In genomic region chr1:150572918-150573647, GRCh38 we compare ENCODE assay signal across 9 cellular contexts. TPM values are rescaled to one million over a fixed set of nuclear protein-coding genes. Genes with fewer than 3 reads are reported as not detected.
DNase-seq lines count a peak whose midpoint lies in the region; ATAC-seq and TF ChIP-seq lines count a peak whose summit lies in the region.
"Had no signal": no experiment of that assay in that cellular context is flagged by ENCODE, and none has a peak within 500 bp of the region (broad histone marks: within the 10 kb centered on the region; RNA-seq: fewer than 3 reads in every experiment).

No MANE protein-coding gene starts in this region.

- H3K27me3 Mint-ChIP-seq in activated naive CD4-positive, alpha-beta T cell treated with anti-CD3 and anti-CD28 coated beads, Interleukin-2, amount 50 U/mL, for 24 hours = no peaks in the 10 kb centered on the region
- no peaks in the 10 kb centered on the region for H3K27me3 Mint-ChIP-seq in activated naive CD8-positive, alpha-beta T cell

- H3K4me3 Mint-ChIP-seq in activated naive CD4-positive, alpha-beta T cell treated with anti-CD3 and anti-CD28 coated beads, Interleukin-2, amount 50 U/mL, for 24 hours = peak overlapping the region; percentile 86
- H3K4me3 Mint-ChIP-seq in activated naive CD8-positive, alpha-beta T cell = peak overlapping the region; percentile 97

- H3K4me3 ChIP-seq in right lobe of liver (no peak overlapping the region), upper lobe of right lung (peak overlapping the region; percentile 88)

- ATAC-seq in right lobe of liver = no peak
- ATAC-seq in upper lobe of right lung = no peak
- ATAC-seq in HG02852 (IDR thresholded peaks at IDR 0.05; ENCODE audit: unreplicated experiment) = no peak
- ATAC-seq in GM18868 (IDR thresholded peaks at IDR 0.05; ENCODE audit: unreplicated experiment) = no peak

- H3K4me1 Mint-ChIP-seq in activated naive CD4-positive, alpha-beta T cell treated with anti-CD3 and anti-CD28 coated beads, Interleukin-2, amount 50 U/mL, for 24 hours = peaks cover 64% of the 10 kb centered on the region
- peaks cover 68% of the 10 kb centered on the region for H3K4me1 Mint-ChIP-seq in activated naive CD8-positive, alpha-beta T cell (ENCODE audit: low read depth)

- peaks cover 22 to 55% (median 39%) of the 10 kb centered on the region in 4 donors for H3K36me3 ChIP-seq in right lobe of liver
- H3K36me3 ChIP-seq in upper lobe of right lung = peaks cover 84% of the 10 kb centered on the region

- H3K27ac ChIP-seq in right lobe of liver = peak overlapping the region; percentile 96 to 99 (median 99)
- H3K27ac ChIP-seq in upper lobe of right lung = peak overlapping the region; percentile 100

- H3K9me3 Mint-ChIP-seq in activated naive CD4-positive, alpha-beta T cell treated with anti-CD3 and anti-CD28 coated beads, Interleukin-2, amount 50 U/mL, for 24 hours = no peaks in the 10 kb centered on the region
- no peaks in the 10 kb centered on the region for H3K9me3 Mint-ChIP-seq in activated naive CD8-positive, alpha-beta T cell (ENCODE audit: low read depth)

- H3K36me3 Mint-ChIP-seq in activated naive CD4-positive, alpha-beta T cell treated with anti-CD3 and anti-CD28 coated beads, Interleukin-2, amount 50 U/mL, for 24 hours = peaks cover 62% of the 10 kb centered on the region
- peaks cover 47% of the 10 kb centered on the region for H3K36me3 Mint-ChIP-seq in activated naive CD8-positive, alpha-beta T cell

- H3K27me3 ChIP-seq in right lobe of liver (no peaks in the 10 kb centered on the region), upper lobe of right lung (no peaks in the 10 kb centered on the region)

- TF ChIP-seq POLR2A in right lobe of liver (IDR thresholded peaks at IDR 0.05) = peak; percentile 68

- TF ChIP-seq CTCF in right lobe of liver (IDR thresholded peaks at IDR 0.05) = no peak
- no peak for TF ChIP-seq CTCF in upper lobe of right lung (IDR thresholded peaks at IDR 0.05)

- 33% methylated on average over 4 of the region's 4 CpGs for WGBS in right lobe of liver (ENCODE audit: insufficient coverage, low coverage, low lambda C conversion rate, missing lambda C conversion rate)

- intact Hi-C loops in right lobe of liver (cut with DNase I) = loop anchor here in 1 of 2 donors (5.0 kb wide), 1 partner anchor 49 kb away; no protein-coding TSS in a partner anchor
- intact Hi-C loops in upper lobe of right lung (cut with DNase I) = loop anchor here (10.0 kb wide), 1 partner anchor 52 kb away; the partner anchor contains the start of gene ENSA

- H3K4me1 ChIP-seq in right lobe of liver (peaks cover 0 to 63% (median 28%) of the 10 kb centered on the region in 4 donors), upper lobe of right lung (peaks cover 74% of the 10 kb centered on the region)

- H3K27ac Mint-ChIP-seq in activated naive CD4-positive, alpha-beta T cell treated with anti-CD3 and anti-CD28 coated beads, Interleukin-2, amount 50 U/mL, for 24 hours = peak overlapping the region; percentile 88
- H3K27ac Mint-ChIP-seq in activated naive CD8-positive, alpha-beta T cell = peak overlapping the region; percentile 95

- H3K9me3 ChIP-seq in right lobe of liver (no peaks in the 10 kb centered on the region), upper lobe of right lung (no peaks in the 10 kb centered on the region)

- DNase-seq in activated naive CD4-positive, alpha-beta T cell treated with Interleukin-2 at 50 U/mL for 16 hours = no peak
- no peak for DNase-seq in right lobe of liver
- no peak for DNase-seq in upper lobe of right lung
- no peak for DNase-seq in NCI-H128 (lab: John Stamatoyannopoulos, UW; ENCODE audit: unreplicated experiment)
- DNase-seq: GDM1 had no signal

RNA-seq across cellular contexts. Expression of gene MCL1, which starts 6.3 kb away (rescaled TPM):
- total RNA-seq in right lobe of liver (100 to 1,000 TPM in 5 of 6 experiments, 10 to 100 TPM in 1; 83.6 to 266 (median 158) TPM), upper lobe of right lung (325 TPM)

RNA-seq across cellular contexts. Expression of gene ADAMTSL4, which starts 23.9 kb away (rescaled TPM):
- total RNA-seq in right lobe of liver = 10 to 100 TPM; 20.5 to 35.2 (median 31.5) TPM
- total RNA-seq in upper lobe of right lung = 99.2 TPM

RNA-seq across cellular contexts. Expression of gene ENSA, which starts 56.3 kb away (rescaled TPM):
- total RNA-seq in right lobe of liver (100 to 1,000 TPM in 2 of 6 experiments, 10 to 100 TPM in 4; 60.4 to 166 (median 71.2) TPM), upper lobe of right lung (188 TPM)

RNA-seq across cellular contexts. Expression of gene FALEC, which starts 57.5 kb away (rescaled TPM):
- total RNA-seq in right lobe of liver (not detected), upper lobe of right lung (1.0 TPM)
